Comparison of ENCODE assay signal across 12 cellular contexts in genomic region chr5:37494756-37495155, GRCh38.
DNase-seq lines count a peak whose midpoint lies in the region; ATAC-seq and TF ChIP-seq lines count a peak whose summit lies in the region.
"Had no signal": no experiment of that assay in that cellular context is flagged by ENCODE, and none has a peak within 500 bp of the region (broad histone marks: within the 10 kb centered on the region; RNA-seq: fewer than 3 reads in every experiment).

No MANE protein-coding gene starts in this region.

- ATAC-seq in left lobe of liver (peak; percentile 61), GM18868 (IDR thresholded peaks at IDR 0.05; ENCODE audit: unreplicated experiment) (no peak)
- ATAC-seq: effector memory CD8-positive, alpha-beta T cell had no signal

- H3K9me3 ChIP-seq in neuronal stem cell (replicated peaks in 1 of 2; ENCODE audit: control insufficient read depth in 2 of 2, insufficient read depth in 1 of 2, low read depth in 1 of 2, low read length in 2 of 2) = peaks cover 0 to 4% of the 10 kb centered on the region in 2 donors

- no peak overlapping the region for H2BK15ac ChIP-seq in neuronal stem cell (ENCODE audit: low read length)

- H3K18ac ChIP-seq in neuronal stem cell (ENCODE audit: low read length) = no peak overlapping the region

- H2BK120ac ChIP-seq in neuronal stem cell (ENCODE audit: low read depth, low read length) = no peak overlapping the region

- H3K14ac ChIP-seq in neuronal stem cell (ENCODE audit: low read length) = no peak overlapping the region

- no peak overlapping the region for H2BK5ac ChIP-seq in neuronal stem cell (ENCODE audit: low read length)

- H3K27me3 ChIP-seq in ACC112 (ENCODE audit: insufficient read depth, low read length) (no peaks in the 10 kb centered on the region), neuronal stem cell (ENCODE audit: control insufficient read depth in 3 of 3, insufficient read depth in 3 of 3, low read depth in 1 of 3, low read length in 3 of 3) (no peaks in the 10 kb centered on the region)

- peaks cover 5% of the 10 kb centered on the region; the same call in 1 of the 2 replicates for H3K36me3 ChIP-seq in ACC112 (ENCODE audit: insufficient read depth, low read length)
- H3K36me3 ChIP-seq in neuronal stem cell (replicated peaks in 1 of 2; ENCODE audit: control insufficient read depth in 2 of 2, insufficient read depth in 2 of 2, low read length in 2 of 2) = peaks cover 0 to 4% of the 10 kb centered on the region in 2 donors

- H2AFZ ChIP-seq in ACC112 (ENCODE audit: low read length, unreplicated experiment) = no peak overlapping the region
- H2AFZ ChIP-seq in neuronal stem cell (ENCODE audit: low read length) = no peak overlapping the region

- H3K4me3 ChIP-seq in ACC112 (ENCODE audit: low read depth, low read length) = no peak overlapping the region
- H3K4me3 ChIP-seq in LNCaP clone FGC (ENCODE audit: low read depth, low read length) = no peak overlapping the region
- H3K4me3 ChIP-seq in neuronal stem cell (ENCODE audit: low read length in 2 of 2) = no peak overlapping the region

- TF ChIP-seq CTCF in LNCaP clone FGC (IDR thresholded peaks at IDR 0.05; ENCODE audit: control insufficient read depth, extremely low read depth, insufficient read depth) = no peak

- intact Hi-C loops in posterior cingulate gyrus (cut with DNase I) = no loop called here

- no peak overlapping the region for H4K8ac ChIP-seq in neuronal stem cell (ENCODE audit: low read depth, low read length)

- peaks cover 20% of the 10 kb centered on the region for H3K4me1 ChIP-seq in ACC112 (ENCODE audit: control insufficient read depth, insufficient read depth, low read length, unreplicated experiment)
- H3K4me1 ChIP-seq in neuronal stem cell (ENCODE audit: control insufficient read depth in 2 of 2, insufficient read depth in 1 of 2, low read depth in 1 of 2, low read length in 2 of 2) = peaks cover 0 to 6% of the 10 kb centered on the region in 2 donors

- H3K9ac ChIP-seq in neuronal stem cell (ENCODE audit: low read depth, low read length, poor library complexity) = no peak overlapping the region

- H2BK12ac ChIP-seq in neuronal stem cell (ENCODE audit: low read length) = no peak overlapping the region

- H3K79me2 ChIP-seq in ACC112 (ENCODE audit: control insufficient read depth, insufficient read depth, low read length, unreplicated experiment) = no peaks in the 10 kb centered on the region

- no peak overlapping the region for H3K23ac ChIP-seq in neuronal stem cell (ENCODE audit: low read depth, low read length, poor library complexity)

- peaks cover 2% of the 10 kb centered on the region for H3K79me1 ChIP-seq in neuronal stem cell (ENCODE audit: low read depth, low read length)

- H3K27ac ChIP-seq in ACC112 (ENCODE audit: low read depth, low read length) (peak overlapping the region; percentile 79), neuronal stem cell (replicated peaks; ENCODE audit: low read length) (no peak overlapping the region)

- no peak overlapping the region for H3K4ac ChIP-seq in neuronal stem cell (ENCODE audit: low read length)

- no peak overlapping the region for H2AK5ac ChIP-seq in neuronal stem cell (ENCODE audit: low read depth, low read length)

- no peak overlapping the region for H4K91ac ChIP-seq in neuronal stem cell (ENCODE audit: low read depth, low read length, poor library complexity)

- DNase-seq in LNCaP clone FGC (ENCODE audit: low read depth) (peak; percentile 75), astrocyte of the hippocampus (ENCODE audit: low read depth, low spot score) (peak; percentile 18), left lobe of liver (ENCODE audit: low spot score) (no peak), posterior cingulate gyrus (no peak), AG08396 (ENCODE audit: low spot score) (no peak), neuronal stem cell (ENCODE audit: low spot score) (no peak)
- DNase-seq: activated naive CD4-positive, alpha-beta T cell; effector memory CD8-positive, alpha-beta T cell; NCI-H1694 treated with DMSO at 0.1 percent for 48 hours; stimulated activated CD4-positive, alpha-beta T cell treated with anti-CD3 and anti-CD28 coated beads, Interleukin-4, amount 100 ng/mL, for 24 hours had no signal

- H3K4me2 ChIP-seq in neuronal stem cell (ENCODE audit: insufficient read depth, low read length, poor library complexity, severe bottlenecking) = no peak overlapping the region

Comparison
In these comparisons a context has a peak if more than half of its experiments do, and no peak if none do; other contexts are left out.
1. DNase-seq: peak in LNCaP clone FGC (single experiment) and astrocyte of the hippocampus (single experiment); none in left lobe of liver (single experiment), posterior cingulate gyrus (0 of 10), AG08396 (single experiment) and neuronal stem cell (single experiment).